ENCODE assay signal across 26 cellular contexts in genomic region chr6:133227344-133227743, GRCh38.
"Had no signal": no experiment of that assay in that cellular context is flagged by ENCODE, and none has a peak within 500 bp of the region (broad histone marks: within the 10 kb centered on the region; RNA-seq: fewer than 3 reads in every experiment).

No MANE protein-coding gene starts in this region.

- ATAC-seq: activated CD4-positive, alpha-beta T cell treated with anti-CD3 and anti-CD28 coated beads for 36 hours; activated naive CD4-positive, alpha-beta T cell treated with anti-CD3 and anti-CD28 coated beads, Interleukin-2, amount 50 U/mL, for 72 hours; activated T-cell treated with anti-CD3 and anti-CD28 coated beads, Interleukin-2, amount 50 U/mL, for 4 hours; body of pancreas; PC-3 had no signal

- DNase-seq: activated CD4-positive, alpha-beta memory T cell treated with anti-CD3 and anti-CD28 coated beads for 36 hours; activated CD4-positive, alpha-beta T cell treated with anti-CD3 and anti-CD28 coated beads for 36 hours; activated CD4-positive, alpha-beta T cell treated with anti-CD3 and anti-CD28 coated beads, Interleukin-2, amount 50 U/mL, for 1 hour; activated CD8-positive, alpha-beta memory T cell treated with anti-CD3 and anti-CD28 coated beads, Interleukin-2, amount 50 U/mL, for 4 hours; activated gamma-delta T cell treated with Interleukin-2 at 50 U/mL for 16 hours; activated naive CD4-positive, alpha-beta T cell treated with anti-CD3 and anti-CD28 coated beads for 36 hours; activated T-cell treated with anti-CD3 and anti-CD28 coated beads for 4 hours; activated T-cell treated with anti-CD3 and anti-CD28 coated beads, Interleukin-2, amount 50 U/mL, for 4 hours; adrenal gland; body of pancreas; MM.1S; MV-4-11; NCI-H1092; NCI-H1436 treated with DMSO at 0.1 percent for 48 hours; NCI-H187 treated with DMSO at 0.1 percent for 48 hours; NCI-H2081; NCI-H345; NCI-H524 treated with DMSO at 0.1 percent for 48 hours; NCI-H82; NK-92 treated with Interleukin-12 subunit alpha and Interleukin-12 subunit beta, amount 100 ng/mL, for 24 hours; PC-3; Peyer's patch; RPMI8226; SHP77 treated with DMSO at 0.1 percent for 48 hours; SK-N-SH had no signal
